ENCODE assay signal across 5 cellular contexts in the genomic region with DNA sequence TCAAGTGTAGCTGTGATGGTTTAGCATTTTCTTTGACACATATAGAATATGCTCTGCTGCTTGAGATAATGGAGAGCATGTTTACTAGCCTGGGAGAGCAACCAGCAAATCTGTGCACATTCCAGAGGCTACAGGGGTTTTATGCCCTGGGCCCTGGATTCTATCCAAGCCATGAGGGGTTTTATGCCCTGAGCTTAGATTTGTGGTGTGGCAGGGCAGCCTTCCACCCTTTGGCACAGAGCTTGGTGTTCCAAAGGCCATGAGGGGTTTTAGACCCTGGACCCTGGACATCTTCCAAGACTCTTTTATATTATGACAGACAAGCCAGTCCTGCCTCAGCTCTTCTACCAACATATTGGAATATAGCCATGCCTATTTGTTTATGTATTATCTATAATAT.
A peak's percentile ranks its signal among the peaks of the same experiment; 100 is the strongest.
DNase-seq lines count a peak whose midpoint lies in the region; ATAC-seq and TF ChIP-seq lines count a peak whose summit lies in the region.
"Not testable (repeated sequence)": the region's sequence is repeated elsewhere in the genome, so short reads cannot be mapped to it uniquely, and the experiment has no call there.

No MANE protein-coding gene starts in this region.

- H3K4me1 ChIP-seq in endodermal cell (ENCODE audit: control insufficient read depth, insufficient read depth, low read length); lung (ENCODE audit: control insufficient read depth in 2 of 2, insufficient read depth in 2 of 2, low read length in 2 of 2): not testable (repeated sequence)

- not testable (repeated sequence) for H3K27me3 ChIP-seq in MG63; endodermal cell (ENCODE audit: control insufficient read depth, insufficient read depth, low read length, poor library complexity, severe bottlenecking); lung (ENCODE audit: control insufficient read depth, insufficient read depth)

- H3K4me1 Mint-ChIP-seq in activated CD8-positive, alpha-beta memory T cell treated with anti-CD3 and anti-CD28 coated beads, Interleukin-2, amount 10 ng/mL, durations not matched to agents 7 days and 5 days; endodermal cell: not testable (repeated sequence)

- H3K9ac ChIP-seq in endodermal cell (ENCODE audit: extremely low read depth, low read length, poor library complexity, severe bottlenecking): not testable (repeated sequence)

- DNase-seq in MG63: peak; percentile 6
- peak; percentile 19 for DNase-seq in activated CD8-positive, alpha-beta memory T cell treated with anti-CD3 and anti-CD28 coated beads, Interleukin-2, amount 10 ng/mL, durations not matched to agents 7 days and 5 days
- DNase-seq in endodermal cell: not testable (repeated sequence)
- peak; percentile 74 for DNase-seq in left lobe of liver (ENCODE audit: low spot score)
- peak; percentile 2 for DNase-seq in lung (ENCODE audit: low spot score)

- not testable (repeated sequence) for H3K9me3 ChIP-seq in MG63
- H3K9me3 ChIP-seq in endodermal cell (ENCODE audit: control insufficient read depth, low read length): peaks cover 58% of the 10 kb centered on the region
- peaks cover 16 to 34% of the 10 kb centered on the region in 2 donors for H3K9me3 ChIP-seq in lung (ENCODE audit: control insufficient read depth in 2 of 2, insufficient read depth in 1 of 2, low read length in 1 of 2)

- not testable (repeated sequence) for H3K4me3 Mint-ChIP-seq in activated CD8-positive, alpha-beta memory T cell treated with anti-CD3 and anti-CD28 coated beads, Interleukin-2, amount 10 ng/mL, durations not matched to agents 7 days and 5 days; endodermal cell

- not testable (repeated sequence) for H3K36me3 ChIP-seq in MG63; endodermal cell (ENCODE audit: control insufficient read depth, insufficient read depth, low read length); lung (ENCODE audit: control insufficient read depth in 2 of 2, insufficient read depth in 2 of 2, low read length in 2 of 2)

- not testable (repeated sequence) for ATAC-seq in activated CD8-positive, alpha-beta memory T cell treated with anti-CD3 and anti-CD28 coated beads, Interleukin-2, amount 10 ng/mL, durations not matched to agents 7 days and 5 days; lung (ENCODE audit: insufficient read depth, low FRiP score)
- ATAC-seq in left lobe of liver: peak; percentile 62

- not testable (repeated sequence) for H3K4me3 ChIP-seq in MG63, lung
- peak overlapping the region; percentile 28 for H3K4me3 ChIP-seq in endodermal cell (ENCODE audit: low read length)

- peaks cover 16% of the 10 kb centered on the region for H3K9me3 Mint-ChIP-seq in activated CD8-positive, alpha-beta memory T cell treated with anti-CD3 and anti-CD28 coated beads, Interleukin-2, amount 10 ng/mL, durations not matched to agents 7 days and 5 days (ENCODE audit: low read depth)
- peaks cover 74% of the 10 kb centered on the region for H3K9me3 Mint-ChIP-seq in endodermal cell

- TF ChIP-seq CTCF in endodermal cell (conservative IDR thresholded peaks at IDR 0.05); lung (IDR thresholded peaks at IDR 0.05; ENCODE audit: control extremely low read depth, extremely low read depth): not testable (repeated sequence)

- not testable (repeated sequence) for H3K27ac ChIP-seq in endodermal cell (ENCODE audit: low read depth, low read length); lung (ENCODE audit: low read depth in 1 of 2, low read length in 1 of 2)

- H3K27me3 Mint-ChIP-seq in activated CD8-positive, alpha-beta memory T cell treated with anti-CD3 and anti-CD28 coated beads, Interleukin-2, amount 10 ng/mL, durations not matched to agents 7 days and 5 days: not testable (repeated sequence)
- peaks cover 21% of the 10 kb centered on the region for H3K27me3 Mint-ChIP-seq in endodermal cell (ENCODE audit: insufficient read depth)

- not testable (repeated sequence) for H3K27ac Mint-ChIP-seq in activated CD8-positive, alpha-beta memory T cell treated with anti-CD3 and anti-CD28 coated beads, Interleukin-2, amount 10 ng/mL, durations not matched to agents 7 days and 5 days; endodermal cell

- CTCF ChIA-PET in activated CD8-positive, alpha-beta memory T cell treated with anti-CD3 and anti-CD28 coated beads, Interleukin-2, amount 10 ng/mL, durations not matched to agents 7 days and 5 days (lab: Charles Lee): not testable (repeated sequence)

- H3K36me3 Mint-ChIP-seq in activated CD8-positive, alpha-beta memory T cell treated with anti-CD3 and anti-CD28 coated beads, Interleukin-2, amount 10 ng/mL, durations not matched to agents 7 days and 5 days; endodermal cell (ENCODE audit: low read depth): not testable (repeated sequence)
